In the genomic region with DNA sequence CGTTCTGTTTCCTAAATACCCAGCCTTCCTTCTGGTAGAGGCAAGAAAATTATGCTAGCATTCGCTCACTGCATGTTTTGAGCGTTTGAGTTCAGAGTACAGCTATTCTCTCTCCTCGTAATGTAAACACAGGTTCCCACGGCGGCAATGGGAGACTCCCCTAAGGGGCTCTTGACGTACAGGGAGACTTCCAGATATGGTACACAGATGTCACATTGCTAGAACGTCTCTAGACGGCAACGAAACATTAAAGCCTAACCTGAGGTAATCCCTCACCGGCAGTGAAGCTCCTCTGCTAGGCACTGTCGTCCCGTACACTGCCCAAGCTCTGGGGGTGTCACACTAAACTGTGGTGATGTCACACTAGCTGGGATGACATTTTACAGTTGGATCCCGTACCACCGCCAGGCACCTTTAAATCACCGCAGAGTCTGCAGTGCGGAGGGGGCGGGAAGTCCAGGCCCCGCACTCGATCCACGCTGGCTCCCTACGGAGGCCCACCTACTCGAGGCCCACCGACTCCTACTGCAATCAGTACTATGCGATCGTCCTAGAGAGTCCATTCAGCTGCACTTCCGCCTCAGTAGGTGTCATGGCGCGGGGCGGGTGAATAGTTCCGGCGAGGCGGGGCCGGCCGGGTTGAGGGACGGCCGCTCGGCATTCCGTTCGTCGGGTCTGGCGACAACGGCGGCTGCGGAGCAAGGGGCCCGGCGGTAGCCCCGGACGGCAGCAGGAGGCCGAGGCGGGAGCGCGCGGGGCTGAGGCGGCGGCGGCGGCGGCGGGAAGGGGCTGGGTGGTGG, we compare ENCODE assay signal across 8 cellular contexts. TPM values are rescaled to one million over a fixed set of nuclear protein-coding genes. Genes with fewer than 3 reads are reported as not detected.
DNase-seq lines count a peak whose midpoint lies in the region; ATAC-seq and TF ChIP-seq lines count a peak whose summit lies in the region.

A gene (plus strand): TSS at position 375 of the 800 bp plus-strand sequence.

- H3K27ac ChIP-seq in mammary epithelial cell (ENCODE audit: insufficient read depth, low read depth, low read length) = peak within 1 kb of the TSS; percentile 89
- peak within 1 kb of the TSS; percentile 96 for H3K27ac ChIP-seq in smooth muscle cell (ENCODE audit: low read depth)

- H3F3A ChIP-seq in smooth muscle cell (ENCODE audit: low read depth) = peaks cover 6% of the 10 kb centered on the region

- dilution Hi-C loops in mammary epithelial cell (cut with HindIII; ENCODE audit: low sequenced_read_pairs) = no loop called here

- H3K4me3 ChIP-seq in AG04449 (ENCODE audit: low read depth, low read length) (peak within 1 kb of the TSS; percentile 89), WI38 (ENCODE audit: low read depth, low read length) (peak within 1 kb of the TSS; percentile 99), mammary epithelial cell (replicated peaks in 1 of 3; ENCODE audit: insufficient read depth in 1 of 3, low read depth in 2 of 3, low read length in 3 of 3) (peak within 1 kb of the TSS; percentile 47 to 95 (median 86)), smooth muscle cell (peak within 1 kb of the TSS; percentile 92)

- H3K4me2 ChIP-seq in mammary epithelial cell (ENCODE audit: insufficient read depth, low read depth, low read length) = peak within 1 kb of the TSS; percentile 84
- peak within 1 kb of the TSS; percentile 88 for H3K4me2 ChIP-seq in smooth muscle cell

- H3K27me3 ChIP-seq in mammary epithelial cell (ENCODE audit: insufficient read depth, low read length) (no peaks in the 10 kb centered on the region), smooth muscle cell (ENCODE audit: low read depth) (peaks cover 15% of the 10 kb centered on the region)

- peak; percentile 17 for DNase-seq in AG04449 (ENCODE audit: low read depth, low spot score)
- peak; percentile 80 for DNase-seq in NCI-H2196 treated with DMSO at 0.1 percent for 48 hours (lab: John Stamatoyannopoulos, UW; ENCODE audit: unreplicated experiment)
- peak; percentile 86 for DNase-seq in mammary epithelial cell
- DNase-seq in iPS-NIHi11 (ENCODE audit: low spot score) = peak; percentile 96
- DNase-seq in smooth muscle cell (lab: John Stamatoyannopoulos, UW; ENCODE audit: unreplicated experiment) = peak; percentile 80

- POLR2A ChIA-PET in AG04449 (lab: Yijun Ruan, JAX) = interaction anchor here (1.0 to 3.9 kb wide), 5 partner anchors 16 to 170 kb away, joined by 4 to 46 read pairs (median 6); a partner anchor contains a TSS

- intact Hi-C loops in mammary epithelial cell (cut with micrococcal nuclease) = loop anchor here (1.0 to 2.0 kb wide), 2 partner anchors 24 to 94 kb away; a partner anchor contains a TSS

- ATAC-seq in GM18873 (IDR thresholded peaks at IDR 0.05; ENCODE audit: low FRiP score, unreplicated experiment) = peak; percentile 72
- peak; percentile 55 for ATAC-seq in HG03135 (IDR thresholded peaks at IDR 0.05; ENCODE audit: unreplicated experiment)

- H4K20me1 ChIP-seq in mammary epithelial cell (ENCODE audit: insufficient read depth, low read length) (no peaks in the 10 kb centered on the region), smooth muscle cell (ENCODE audit: low read depth) (peaks cover 39% of the 10 kb centered on the region)

- TSS peak; percentile 41 for BruUV-seq in mammary epithelial cell (replicated peaks; lab: Mats Ljungman, UMichigan)

- H3K4me1 ChIP-seq in mammary epithelial cell (ENCODE audit: insufficient read depth, low read length) (peaks cover 23% of the 10 kb centered on the region), smooth muscle cell (ENCODE audit: low read depth) (peaks cover 15% of the 10 kb centered on the region)

- peak within 1 kb of the TSS; percentile 94 for H3K9ac ChIP-seq in mammary epithelial cell (ENCODE audit: insufficient read depth, low read length)
- peak within 1 kb of the TSS; percentile 99 for H3K9ac ChIP-seq in smooth muscle cell (ENCODE audit: low read depth)

- CTCF ChIA-PET in AG04449 (lab: Yijun Ruan, JAX) (interaction anchor here (0.5 to 4.6 kb wide), 13 partner anchors 9 to 1213 kb away, joined by 3 to 47 read pairs (median 6); a partner anchor contains a TSS), mammary epithelial cell (lab: Charles Lee; ENCODE audit: low non-redundant PET) (no interaction called here)

- 1% methylated on average over 19 of the region's 60 CpGs for WGBS in mammary epithelial cell (ENCODE audit: low coverage, missing lambda C conversion rate)
- under 1% methylated on average over 56 of the region's 60 CpGs for WGBS in smooth muscle cell (ENCODE audit: low lambda C conversion rate)

- peaks cover 47% of the 10 kb centered on the region for H3K79me2 ChIP-seq in mammary epithelial cell (ENCODE audit: insufficient read depth, low read length)
- peaks cover 43% of the 10 kb centered on the region for H3K79me2 ChIP-seq in smooth muscle cell (ENCODE audit: low read depth)

- H3K36me3 ChIP-seq in mammary epithelial cell (ENCODE audit: insufficient read depth, low read length) = no peaks in the 10 kb centered on the region
- H3K36me3 ChIP-seq in smooth muscle cell (ENCODE audit: low read depth) = no peaks in the 10 kb centered on the region

- in situ Hi-C loops in mammary epithelial cell (cut with MboI; ENCODE audit: low sequenced_read_pairs in 2 of 2) = no loop called here

- peak within 1 kb of the TSS; percentile 99 for H2AFZ ChIP-seq in mammary epithelial cell (ENCODE audit: low read depth, low read length)
- H2AFZ ChIP-seq in smooth muscle cell (ENCODE audit: low read depth) = peak within 1 kb of the TSS; percentile 89

- H3K9me3 ChIP-seq in mammary epithelial cell (replicated peaks; ENCODE audit: insufficient read depth, low read length) (no peaks in the 10 kb centered on the region), smooth muscle cell (replicated peaks; ENCODE audit: low read depth) (no peaks in the 10 kb centered on the region)

- TF ChIP-seq CTCF in AG04449 (IDR thresholded peaks at IDR 0.05; ENCODE audit: insufficient read depth, low read length, missing control alignments) (no peak), WI38 (IDR thresholded peaks at IDR 0.05; ENCODE audit: low read depth, low read length) (no peak), mammary epithelial cell (conservative IDR thresholded peaks at IDR 0.05 in 1 of 2, IDR thresholded peaks at IDR 0.05 in 1 of 2; ENCODE audit: extremely low read depth in 1 of 2, insufficient read depth in 1 of 2, low read depth in 1 of 2, low read length in 2 of 2) (no peak), smooth muscle cell (IDR thresholded peaks at IDR 0.05; ENCODE audit: borderline replicate concordance, insufficient read depth, poor library complexity, severe bottlenecking) (no peak)

RNA-seq across cellular contexts. Expression of the gene that starts here (rescaled TPM):
- total RNA-seq in mammary epithelial cell (10 to 100 TPM; 29.3 to 38.4 TPM), smooth muscle cell (34.2 TPM in 2 replicates)
- polyA plus RNA-seq in mammary epithelial cell (25.2 TPM), smooth muscle cell (11.4 and 12.0 TPM in 2 replicates)
- polyA minus RNA-seq in mammary epithelial cell = 32.7 TPM

Comparison
In these comparisons a context has a peak if more than half of its experiments do, and no peak if none do; other contexts are left out.
1. Peak in every context shown above with its lines: DNase-seq, ATAC-seq, H3K4me3 ChIP-seq and H3K27ac ChIP-seq.
2. DNase-seq: peak in every context shown above with its lines; median percentile 96 in iPS-NIHi11; 86 in mammary epithelial cell; 80 in NCI-H2196 treated with DMSO at 0.1 percent for 48 hours; 80 in smooth muscle cell; 17 in AG04449.